Comparison of ENCODE assay signal across 29 cellular contexts in genomic region chr12:91441236-91441635, GRCh38.
"Had no signal": no experiment of that assay in that cellular context is flagged by ENCODE, and none has a peak within 500 bp of the region (broad histone marks: within the 10 kb centered on the region; RNA-seq: fewer than 3 reads in every experiment).

No MANE protein-coding gene starts in this region.

- H3K27me3 ChIP-seq: colonic mucosa, foreskin keratinocyte, gastroesophageal sphincter, heart left ventricle, hepatocyte, left lung, neutrophil, pancreas, right atrium auricular region, suprapubic skin, transverse colon, vagina had no signal

- H2AFZ ChIP-seq: hepatocyte had no signal

- FAIRE-seq: pancreas had no signal

- H3K4me3 Mint-ChIP-seq: dendritic cell treated with granulocyte-macrophage colony-stimulating factor and Interleukin-4, amounts not matched to agents 40 ng/mL and 50 ng/mL, for 4 days; endodermal cell; naive thymus-derived CD4-positive, alpha-beta T cell; nephron; stimulated activated naive CD8-positive, alpha-beta T cell treated with anti-CD3 and anti-CD28 coated beads, Interleukin-15, amount 100 ng/mL, for 72 hours had no signal

- H3K4me1 ChIP-seq: colonic mucosa, foreskin keratinocyte, gastroesophageal sphincter, heart left ventricle, left lung, pancreas, right atrium auricular region, suprapubic skin, transverse colon, vagina had no signal

- H3K36me3 ChIP-seq: colonic mucosa, gastroesophageal sphincter, heart left ventricle, left lung, neutrophil, pancreas, right atrium auricular region, suprapubic skin, transverse colon, vagina had no signal

- H3K9me3 Mint-ChIP-seq: dendritic cell treated with granulocyte-macrophage colony-stimulating factor and Interleukin-4, amounts not matched to agents 40 ng/mL and 50 ng/mL, for 4 days; endodermal cell; naive thymus-derived CD4-positive, alpha-beta T cell; stimulated activated naive CD8-positive, alpha-beta T cell treated with anti-CD3 and anti-CD28 coated beads, Interleukin-15, amount 100 ng/mL, for 72 hours had no signal

- H3K79me2 ChIP-seq: hepatocyte had no signal

- ATAC-seq: esophagus mucosa; foreskin keratinocyte; gastroesophageal sphincter; heart left ventricle; left lung; naive thymus-derived CD4-positive, alpha-beta T cell; pancreas; sciatic nerve; stimulated activated naive CD8-positive, alpha-beta T cell treated with anti-CD3 and anti-CD28 coated beads, Interleukin-15, amount 100 ng/mL, for 72 hours had no signal

- H3K27me3 Mint-ChIP-seq: dendritic cell treated with granulocyte-macrophage colony-stimulating factor and Interleukin-4, amounts not matched to agents 40 ng/mL and 50 ng/mL, for 4 days; stimulated activated naive CD8-positive, alpha-beta T cell treated with anti-CD3 and anti-CD28 coated beads, Interleukin-15, amount 100 ng/mL, for 72 hours had no signal

- DNase-seq: colonic mucosa; effector CD8-positive, alpha-beta T cell; endodermal cell; foreskin keratinocyte; heart left ventricle; left lung; mesenchymal stem cell; midbrain; naive thymus-derived CD4-positive, alpha-beta T cell; pancreas; stimulated activated CD4-positive, alpha-beta T cell treated with anti-CD3 and anti-CD28 coated beads, Interleukin-12 subunit alpha, Interleukin-12 subunit beta, amount 100 ng/mL, for 4 hours; stimulated activated CD4-positive, alpha-beta T cell treated with anti-CD3 and anti-CD28 coated beads, Interleukin-1b, Interleukin-23, amount 100 ng/mL, for 48 hours; stimulated activated CD4-positive, alpha-beta T cell treated with anti-CD3 and anti-CD28 coated beads, Interleukin-4, amount 100 ng/mL, for 1 hour; stimulated activated CD8-positive, alpha-beta memory T cell treated with anti-CD3 and anti-CD28 coated beads, Interleukin-4, amount 100 ng/mL, for 48 hours; stimulated activated naive CD4-positive, alpha-beta T cell; stimulated activated naive CD8-positive, alpha-beta T cell treated with anti-CD3 and anti-CD28 coated beads, Interleukin-15, amount 100 ng/mL, for 72 hours; transverse colon had no signal

- H3K9me3 ChIP-seq: colonic mucosa, left lung, neutrophil, pancreas, suprapubic skin, vagina had no signal

- H3K4me3 ChIP-seq: colonic mucosa, gastroesophageal sphincter, heart left ventricle, hepatocyte, left lung, pancreas, right atrium auricular region, smooth muscle cell, suprapubic skin, transverse colon, vagina had no signal

- H3K4me2 ChIP-seq: hepatocyte, smooth muscle cell had no signal

- H3K27ac ChIP-seq: colonic mucosa, epithelial cell of prostate, foreskin keratinocyte, gastroesophageal sphincter, heart left ventricle, hepatocyte, left lung, neutrophil, pancreas, right atrium auricular region, suprapubic skin, transverse colon, vagina had no signal

- H3K27ac Mint-ChIP-seq: dendritic cell treated with granulocyte-macrophage colony-stimulating factor and Interleukin-4, amounts not matched to agents 40 ng/mL and 50 ng/mL, for 4 days; endodermal cell; naive thymus-derived CD4-positive, alpha-beta T cell; nephron; stimulated activated naive CD8-positive, alpha-beta T cell treated with anti-CD3 and anti-CD28 coated beads, Interleukin-15, amount 100 ng/mL, for 72 hours had no signal

- H3K36me3 Mint-ChIP-seq: naive thymus-derived CD4-positive, alpha-beta T cell had no signal
